In genomic region chr6:10518461-10519216, GRCh38 we compare ENCODE assay signal across 1 cellular context.
TF ChIP-seq lines count a peak whose summit lies in the region.

No MANE protein-coding gene starts in this region.

TF ChIP-seq in K562, 482 proteins besides CTCF, POLR2A, EP300 and RAD21 (continued from another document and continues in another):
- TF ChIP-seq, protein P1, sequence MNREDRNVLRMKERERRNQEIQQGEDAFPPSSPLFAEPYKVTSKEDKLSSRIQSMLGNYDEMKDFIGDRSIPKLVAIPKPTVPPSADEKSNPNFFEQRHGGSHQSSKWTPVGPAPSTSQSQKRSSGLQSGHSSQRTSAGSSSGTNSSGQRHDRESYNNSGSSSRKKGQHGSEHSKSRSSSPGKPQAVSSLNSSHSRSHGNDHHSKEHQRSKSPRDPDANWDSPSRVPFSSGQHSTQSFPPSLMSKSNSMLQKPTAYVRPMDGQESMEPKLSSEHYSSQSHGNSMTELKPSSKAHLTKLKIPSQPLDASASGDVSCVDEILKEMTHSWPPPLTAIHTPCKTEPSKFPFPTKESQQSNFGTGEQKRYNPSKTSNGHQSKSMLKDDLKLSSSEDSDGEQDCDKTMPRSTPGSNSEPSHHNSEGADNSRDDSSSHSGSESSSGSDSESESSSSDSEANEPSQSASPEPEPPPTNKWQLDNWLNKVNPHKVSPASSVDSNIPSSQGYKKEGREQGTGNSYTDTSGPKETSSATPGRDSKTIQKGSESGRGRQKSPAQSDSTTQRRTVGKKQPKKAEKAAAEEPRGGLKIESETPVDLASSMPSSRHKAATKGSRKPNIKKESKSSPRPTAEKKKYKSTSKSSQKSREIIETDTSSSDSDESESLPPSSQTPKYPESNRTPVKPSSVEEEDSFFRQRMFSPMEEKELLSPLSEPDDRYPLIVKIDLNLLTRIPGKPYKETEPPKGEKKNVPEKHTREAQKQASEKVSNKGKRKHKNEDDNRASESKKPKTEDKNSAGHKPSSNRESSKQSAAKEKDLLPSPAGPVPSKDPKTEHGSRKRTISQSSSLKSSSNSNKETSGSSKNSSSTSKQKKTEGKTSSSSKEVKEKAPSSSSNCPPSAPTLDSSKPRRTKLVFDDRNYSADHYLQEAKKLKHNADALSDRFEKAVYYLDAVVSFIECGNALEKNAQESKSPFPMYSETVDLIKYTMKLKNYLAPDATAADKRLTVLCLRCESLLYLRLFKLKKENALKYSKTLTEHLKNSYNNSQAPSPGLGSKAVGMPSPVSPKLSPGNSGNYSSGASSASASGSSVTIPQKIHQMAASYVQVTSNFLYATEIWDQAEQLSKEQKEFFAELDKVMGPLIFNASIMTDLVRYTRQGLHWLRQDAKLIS (CRISPR knock-in tag; IDR thresholded peaks at IDR 0.05): no peak
- TF ChIP-seq CCAR2 (IDR thresholded peaks at IDR 0.05; ENCODE audit: low read depth, low read length) (no peak), MAFK (IDR thresholded peaks at IDR 0.05; ENCODE audit: low read length) (peak; percentile 99), ELF1 (tag; IDR thresholded peaks at IDR 0.05) (0 out of 2 replicates have a peak, but pooled peaks have one; percentile 59), STAT5A (IDR thresholded peaks at IDR 0.05; ENCODE audit: borderline replicate concordance, low read length) (peak; percentile 69; the same call in 1 of the 2 replicates), SIRT6 (IDR thresholded peaks at IDR 0.05; ENCODE audit: low read depth, low read length) (no peak), CHD2 (IDR thresholded peaks at IDR 0.05; ENCODE audit: low read depth, low read length) (0 out of 2 replicates have a peak, but pooled peaks have one; percentile 7), PTRF (tag; IDR thresholded peaks at IDR 0.05) (no peak), MTA1 (IDR thresholded peaks at IDR 0.05; ENCODE audit: borderline replicate concordance) (peak; percentile 72), HNRNPK (IDR thresholded peaks at IDR 0.05; ENCODE audit: low read depth, low read length, poor library complexity, severe bottlenecking) (no peak), ZNF75A (CRISPR knock-in tag; IDR thresholded peaks at IDR 0.05) (0 out of 2 replicates have a peak, but pooled peaks have one; percentile 5), POLR2H (tag; IDR thresholded peaks at IDR 0.05; ENCODE audit: low read depth) (peak; percentile 55; the same call in 1 of the 2 replicates), GATA2 (CRISPR knock-in tag; IDR thresholded peaks at IDR 0.05) (peak; percentile 95), ARID2 (IDR thresholded peaks at IDR 0.05) (no peak), ZFP36 (IDR thresholded peaks at IDR 0.05; ENCODE audit: low read depth, low read length, partially characterized antibody) (no peak), MAX (CRISPR knock-in tag; IDR thresholded peaks at IDR 0.05) (no peak), CSDE1 (IDR thresholded peaks at IDR 0.05) (peak in 1 of 2 experiments; percentile 19; a peak in 1 of 4 replicates), ZNF764 (CRISPR knock-in tag; IDR thresholded peaks at IDR 0.05; ENCODE audit: low read depth) (no peak), MTA2 (IDR thresholded peaks at IDR 0.05; ENCODE audit: low read depth) (peak; percentile 76), SMARCE1 (IDR thresholded peaks at IDR 0.05) (peak; percentile 96), ZNF354B (CRISPR knock-in tag; IDR thresholded peaks at IDR 0.05) (no peak), NCOA2 (IDR thresholded peaks at IDR 0.05; ENCODE audit: partially characterized antibody in 2 of 2) (peak; percentile 55 to 66), BHLHE40 (IDR thresholded peaks at IDR 0.05; ENCODE audit: low read length) (peak; percentile 53; the same call in 1 of the 2 replicates), YY1 (IDR thresholded peaks at IDR 0.05; ENCODE audit: borderline replicate concordance in 1 of 3, control insufficient read depth in 1 of 3, extremely low read depth in 1 of 3, insufficient read depth in 3 of 3, insufficient read length in 1 of 3, insufficient replicate concordance in 2 of 3, low read depth in 1 of 3, low read length in 2 of 3) (peak in 1 of 3 experiments; percentile 43), GATAD2A (IDR thresholded peaks at IDR 0.05) (peak; percentile 79), RCOR1 (IDR thresholded peaks at IDR 0.05; ENCODE audit: borderline replicate concordance in 1 of 2, low read depth in 2 of 2, low read length in 2 of 2) (peak in 1 of 2 experiments; percentile 78; a peak in 1 of 4 replicates), ZNF668 (CRISPR knock-in tag; IDR thresholded peaks at IDR 0.05) (no peak), WHSC1 (IDR thresholded peaks at IDR 0.05; ENCODE audit: low read length) (no peak), TAF7 (tag; IDR thresholded peaks at IDR 0.05) (no peak), ELF2 (CRISPR knock-in tag; IDR thresholded peaks at IDR 0.05) (peak; percentile 61), TBL1XR1 (IDR thresholded peaks at IDR 0.05; ENCODE audit: low read length in 2 of 2) (peak in 1 of 2 experiments; percentile 84; a peak in 2 of 4 replicates), ETV1 (tag; conservative IDR thresholded peaks at IDR 0.05; ENCODE audit: low read depth) (peak; percentile 28; the same call in 1 of the 2 replicates), KLF6 (CRISPR knock-in tag; IDR thresholded peaks at IDR 0.05; ENCODE audit: borderline replicate concordance) (no peak), ZNF217 (CRISPR knock-in tag; IDR thresholded peaks at IDR 0.05) (no peak), ZNF445 (CRISPR knock-in tag; IDR thresholded peaks at IDR 0.05; ENCODE audit: low read depth) (peak; percentile 53; the same call in 1 of the 2 replicates), DACH1 (IDR thresholded peaks at IDR 0.05; ENCODE audit: partially characterized antibody) (peak; percentile 68), NFE2 (IDR thresholded peaks at IDR 0.05; ENCODE audit: low read depth) (peak; percentile 100), ADNP (tag; IDR thresholded peaks at IDR 0.05) (no peak), ZFP91 (CRISPR knock-in tag; IDR thresholded peaks at IDR 0.05) (no peak), ZBTB2 (IDR thresholded peaks at IDR 0.05) (peak; percentile 40; the same call in 1 of the 2 replicates), TAL1 (IDR thresholded peaks at IDR 0.05) (peak; percentile 86), PHTF2 (CRISPR knock-in tag; IDR thresholded peaks at IDR 0.05) (no peak), ZNF239 (CRISPR knock-in tag; IDR thresholded peaks at IDR 0.05) (no peak; the same call in 1 of the 2 replicates), TAF1 (IDR thresholded peaks at IDR 0.05; ENCODE audit: control insufficient read depth, extremely low read depth, insufficient read depth, low read length, severe bottlenecking) (no peak), SOX6 (IDR thresholded peaks at IDR 0.05) (peak; percentile 98), NFYB (IDR thresholded peaks at IDR 0.05; ENCODE audit: extremely low read depth, insufficient read length) (no peak)
- TF ChIP-seq, protein P2, sequence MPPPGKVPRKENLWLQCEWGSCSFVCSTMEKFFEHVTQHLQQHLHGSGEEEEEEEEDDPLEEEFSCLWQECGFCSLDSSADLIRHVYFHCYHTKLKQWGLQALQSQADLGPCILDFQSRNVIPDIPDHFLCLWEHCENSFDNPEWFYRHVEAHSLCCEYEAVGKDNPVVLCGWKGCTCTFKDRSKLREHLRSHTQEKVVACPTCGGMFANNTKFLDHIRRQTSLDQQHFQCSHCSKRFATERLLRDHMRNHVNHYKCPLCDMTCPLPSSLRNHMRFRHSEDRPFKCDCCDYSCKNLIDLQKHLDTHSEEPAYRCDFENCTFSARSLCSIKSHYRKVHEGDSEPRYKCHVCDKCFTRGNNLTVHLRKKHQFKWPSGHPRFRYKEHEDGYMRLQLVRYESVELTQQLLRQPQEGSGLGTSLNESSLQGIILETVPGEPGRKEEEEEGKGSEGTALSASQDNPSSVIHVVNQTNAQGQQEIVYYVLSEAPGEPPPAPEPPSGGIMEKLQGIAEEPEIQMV (tag; conservative IDR thresholded peaks at IDR 0.05; ENCODE audit: low read depth): no peak
- TF ChIP-seq, protein P3, sequence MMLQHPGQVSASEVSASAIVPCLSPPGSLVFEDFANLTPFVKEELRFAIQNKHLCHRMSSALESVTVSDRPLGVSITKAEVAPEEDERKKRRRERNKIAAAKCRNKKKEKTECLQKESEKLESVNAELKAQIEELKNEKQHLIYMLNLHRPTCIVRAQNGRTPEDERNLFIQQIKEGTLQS (IDR thresholded peaks at IDR 0.05): peak; percentile 87
- TF ChIP-seq, protein P3 (CRISPR knock-in tag; conservative IDR thresholded peaks at IDR 0.05): no peak
- TF ChIP-seq, protein P4, sequence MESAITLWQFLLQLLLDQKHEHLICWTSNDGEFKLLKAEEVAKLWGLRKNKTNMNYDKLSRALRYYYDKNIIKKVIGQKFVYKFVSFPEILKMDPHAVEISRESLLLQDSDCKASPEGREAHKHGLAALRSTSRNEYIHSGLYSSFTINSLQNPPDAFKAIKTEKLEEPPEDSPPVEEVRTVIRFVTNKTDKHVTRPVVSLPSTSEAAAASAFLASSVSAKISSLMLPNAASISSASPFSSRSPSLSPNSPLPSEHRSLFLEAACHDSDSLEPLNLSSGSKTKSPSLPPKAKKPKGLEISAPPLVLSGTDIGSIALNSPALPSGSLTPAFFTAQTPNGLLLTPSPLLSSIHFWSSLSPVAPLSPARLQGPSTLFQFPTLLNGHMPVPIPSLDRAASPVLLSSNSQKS (CRISPR knock-in tag; IDR thresholded peaks at IDR 0.05): 0 out of 2 replicates have a peak, but pooled peaks have one; percentile 63
- TF ChIP-seq, protein P5, sequence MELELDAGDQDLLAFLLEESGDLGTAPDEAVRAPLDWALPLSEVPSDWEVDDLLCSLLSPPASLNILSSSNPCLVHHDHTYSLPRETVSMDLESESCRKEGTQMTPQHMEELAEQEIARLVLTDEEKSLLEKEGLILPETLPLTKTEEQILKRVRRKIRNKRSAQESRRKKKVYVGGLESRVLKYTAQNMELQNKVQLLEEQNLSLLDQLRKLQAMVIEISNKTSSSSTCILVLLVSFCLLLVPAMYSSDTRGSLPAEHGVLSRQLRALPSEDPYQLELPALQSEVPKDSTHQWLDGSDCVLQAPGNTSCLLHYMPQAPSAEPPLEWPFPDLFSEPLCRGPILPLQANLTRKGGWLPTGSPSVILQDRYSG (tag; conservative IDR thresholded peaks at IDR 0.05; ENCODE audit: low read depth): 0 out of 2 replicates have a peak, but pooled peaks have one; percentile 32
- TF ChIP-seq, protein P6, sequence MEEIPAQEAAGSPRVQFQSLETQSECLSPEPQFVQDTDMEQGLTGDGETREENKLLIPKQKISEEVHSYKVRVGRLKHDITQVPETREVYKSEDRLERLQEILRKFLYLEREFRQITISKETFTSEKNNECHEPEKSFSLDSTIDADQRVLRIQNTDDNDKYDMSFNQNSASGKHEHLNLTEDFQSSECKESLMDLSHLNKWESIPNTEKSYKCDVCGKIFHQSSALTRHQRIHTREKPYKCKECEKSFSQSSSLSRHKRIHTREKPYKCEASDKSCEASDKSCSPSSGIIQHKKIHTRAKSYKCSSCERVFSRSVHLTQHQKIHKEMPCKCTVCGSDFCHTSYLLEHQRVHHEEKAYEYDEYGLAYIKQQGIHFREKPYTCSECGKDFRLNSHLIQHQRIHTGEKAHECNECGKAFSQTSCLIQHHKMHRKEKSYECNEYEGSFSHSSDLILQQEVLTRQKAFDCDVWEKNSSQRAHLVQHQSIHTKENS (CRISPR knock-in tag; IDR thresholded peaks at IDR 0.05): no peak
- TF ChIP-seq, protein P7, sequence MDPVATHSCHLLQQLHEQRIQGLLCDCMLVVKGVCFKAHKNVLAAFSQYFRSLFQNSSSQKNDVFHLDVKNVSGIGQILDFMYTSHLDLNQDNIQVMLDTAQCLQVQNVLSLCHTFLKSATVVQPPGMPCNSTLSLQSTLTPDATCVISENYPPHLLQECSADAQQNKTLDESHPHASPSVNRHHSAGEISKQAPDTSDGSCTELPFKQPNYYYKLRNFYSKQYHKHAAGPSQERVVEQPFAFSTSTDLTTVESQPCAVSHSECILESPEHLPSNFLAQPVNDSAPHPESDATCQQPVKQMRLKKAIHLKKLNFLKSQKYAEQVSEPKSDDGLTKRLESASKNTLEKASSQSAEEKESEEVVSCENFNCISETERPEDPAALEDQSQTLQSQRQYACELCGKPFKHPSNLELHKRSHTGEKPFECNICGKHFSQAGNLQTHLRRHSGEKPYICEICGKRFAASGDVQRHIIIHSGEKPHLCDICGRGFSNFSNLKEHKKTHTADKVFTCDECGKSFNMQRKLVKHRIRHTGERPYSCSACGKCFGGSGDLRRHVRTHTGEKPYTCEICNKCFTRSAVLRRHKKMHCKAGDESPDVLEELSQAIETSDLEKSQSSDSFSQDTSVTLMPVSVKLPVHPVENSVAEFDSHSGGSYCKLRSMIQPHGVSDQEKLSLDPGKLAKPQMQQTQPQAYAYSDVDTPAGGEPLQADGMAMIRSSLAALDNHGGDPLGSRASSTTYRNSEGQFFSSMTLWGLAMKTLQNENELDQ (CRISPR knock-in tag; IDR thresholded peaks at IDR 0.05; ENCODE audit: borderline replicate concordance): no peak
- TF ChIP-seq, protein P8, sequence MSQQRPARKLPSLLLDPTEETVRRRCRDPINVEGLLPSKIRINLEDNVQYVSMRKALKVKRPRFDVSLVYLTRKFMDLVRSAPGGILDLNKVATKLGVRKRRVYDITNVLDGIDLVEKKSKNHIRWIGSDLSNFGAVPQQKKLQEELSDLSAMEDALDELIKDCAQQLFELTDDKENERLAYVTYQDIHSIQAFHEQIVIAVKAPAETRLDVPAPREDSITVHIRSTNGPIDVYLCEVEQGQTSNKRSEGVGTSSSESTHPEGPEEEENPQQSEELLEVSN (IDR thresholded peaks at IDR 0.05; ENCODE audit: borderline replicate concordance in 1 of 2, extremely low read depth in 1 of 2, insufficient read depth in 1 of 2, insufficient read length in 1 of 2, low read depth in 1 of 2, low read length in 1 of 2, poor library complexity in 1 of 2, severe bottlenecking in 1 of 2): no peak
